ENCODE assay signal across 18 cellular contexts in genomic region chr14:75934998-75935628, GRCh38. TPM values are rescaled to one million over a fixed set of nuclear protein-coding genes. Genes with fewer than 3 reads are reported as not detected.
DNase-seq lines count a peak whose midpoint lies in the region; ATAC-seq and TF ChIP-seq lines count a peak whose summit lies in the region.
"Had no signal": no experiment of that assay in that cellular context is flagged by ENCODE, and none has a peak within 500 bp of the region (broad histone marks: within the 10 kb centered on the region; RNA-seq: fewer than 3 reads in every experiment).

No MANE protein-coding gene starts in this region.

- H3K27ac Mint-ChIP-seq in endodermal cell = no peak overlapping the region
- H3K27ac Mint-ChIP-seq: activated CD4-positive, alpha-beta T cell treated with anti-CD3 and anti-CD28 coated beads, Interleukin-2, amount 10 ng/mL, durations not matched to agents 7 days and 5 days had no signal

- H3K27me3 ChIP-seq in left ventricle myocardium inferior (ENCODE audit: low read depth) (no peaks in the 10 kb centered on the region), skeletal muscle tissue (ENCODE audit: control insufficient read depth in 3 of 3, insufficient read depth in 3 of 3, low read length in 3 of 3) (no peaks in the 10 kb centered on the region), sigmoid colon (no peaks in the 10 kb centered on the region), endodermal cell (ENCODE audit: control insufficient read depth, insufficient read depth, low read length, poor library complexity, severe bottlenecking) (no peaks in the 10 kb centered on the region)
- H3K27me3 ChIP-seq: colonic mucosa, Peyer's patch, tibial nerve had no signal

- no peak for TF ChIP-seq POLR2A in sigmoid colon (IDR thresholded peaks at IDR 0.05)

- H3K9me3 Mint-ChIP-seq in endodermal cell = no peaks in the 10 kb centered on the region
- H3K9me3 Mint-ChIP-seq: activated CD4-positive, alpha-beta T cell treated with anti-CD3 and anti-CD28 coated beads, Interleukin-2, amount 10 ng/mL, durations not matched to agents 7 days and 5 days had no signal

- no peak for TF ChIP-seq CTCF in left ventricle myocardium inferior (IDR thresholded peaks at IDR 0.05; ENCODE audit: borderline replicate concordance)
- TF ChIP-seq CTCF in sigmoid colon (IDR thresholded peaks at IDR 0.05) = no peak
- no peak for TF ChIP-seq CTCF in endodermal cell (conservative IDR thresholded peaks at IDR 0.05)

- 66 to 85% methylated on average over 2 of the region's 2 CpGs for WGBS in sigmoid colon, 2 donors
- WGBS in endodermal cell (ENCODE audit: insufficient coverage in 1 of 2, insufficient read length in 1 of 2), 2 experiments = 88 to 89% methylated on average over 1 to 2 of the region's 2 CpGs

- no peak overlapping the region for H3K4me3 Mint-ChIP-seq in endodermal cell
- H3K4me3 Mint-ChIP-seq: activated CD4-positive, alpha-beta T cell treated with anti-CD3 and anti-CD28 coated beads, Interleukin-2, amount 10 ng/mL, durations not matched to agents 7 days and 5 days had no signal

- H3K9me3 ChIP-seq in left ventricle myocardium inferior (replicated peaks) = no peaks in the 10 kb centered on the region
- H3K9me3 ChIP-seq in skeletal muscle tissue (ENCODE audit: control insufficient read depth in 3 of 3, low read length in 3 of 3) = no peaks in the 10 kb centered on the region
- H3K9me3 ChIP-seq in sigmoid colon = no peaks in the 10 kb centered on the region
- no peaks in the 10 kb centered on the region for H3K9me3 ChIP-seq in endodermal cell (ENCODE audit: control insufficient read depth, low read length)
- H3K9me3 ChIP-seq: colonic mucosa, Peyer's patch, tibial nerve had no signal

- peaks cover 5% of the 10 kb centered on the region for H3K4me1 Mint-ChIP-seq in endodermal cell

- H3K4me1 ChIP-seq in left ventricle myocardium inferior (peaks cover 19% of the 10 kb centered on the region), skeletal muscle tissue (ENCODE audit: control insufficient read depth in 3 of 3, insufficient read depth in 3 of 3, low read length in 3 of 3) (peaks cover 0 to 12% (median 7%) of the 10 kb centered on the region in 3 donors), sigmoid colon (no peaks in the 10 kb centered on the region), endodermal cell (ENCODE audit: control insufficient read depth, insufficient read depth, low read length) (no peaks in the 10 kb centered on the region)
- H3K4me1 ChIP-seq: colonic mucosa, Peyer's patch, tibial nerve had no signal

- no peaks in the 10 kb centered on the region for H3K36me3 ChIP-seq in left ventricle myocardium inferior
- peaks cover 0 to 4% (median 0%) of the 10 kb centered on the region in 3 donors for H3K36me3 ChIP-seq in skeletal muscle tissue (ENCODE audit: control insufficient read depth in 3 of 3, insufficient read depth in 3 of 3, low read length in 3 of 3)
- no peaks in the 10 kb centered on the region for H3K36me3 ChIP-seq in sigmoid colon
- H3K36me3 ChIP-seq in endodermal cell (ENCODE audit: control insufficient read depth, insufficient read depth, low read length) = no peaks in the 10 kb centered on the region
- H3K36me3 ChIP-seq: colonic mucosa had no signal

- H3K36me3 Mint-ChIP-seq in endodermal cell (ENCODE audit: low read depth) = peaks cover 2% of the 10 kb centered on the region

- H3K9ac ChIP-seq in skeletal muscle tissue (ENCODE audit: low read depth in 1 of 3, low read length in 3 of 3) = no peak overlapping the region
- no peak overlapping the region for H3K9ac ChIP-seq in endodermal cell (ENCODE audit: extremely low read depth, low read length, poor library complexity, severe bottlenecking)

- H3K4me3 ChIP-seq in left ventricle myocardium inferior = no peak overlapping the region
- no peak overlapping the region for H3K4me3 ChIP-seq in skeletal muscle tissue (ENCODE audit: low read length in 3 of 3)
- H3K4me3 ChIP-seq in sigmoid colon = no peak overlapping the region
- no peak overlapping the region for H3K4me3 ChIP-seq in endodermal cell (ENCODE audit: low read length)
- H3K4me3 ChIP-seq: colonic mucosa, Peyer's patch, tibial nerve had no signal

- intact Hi-C loops in left ventricle myocardium inferior (cut with micrococcal nuclease) (no loop called here), sigmoid colon (cut with DNase I) (no loop called here)

- peak overlapping the region; percentile 16 for H3K27ac ChIP-seq in left ventricle myocardium inferior (replicated peaks)
- H3K27ac ChIP-seq in skeletal muscle tissue (ENCODE audit: low read depth, low read length) = peak overlapping the region; percentile 59
- H3K27ac ChIP-seq in sigmoid colon = no peak overlapping the region
- no peak overlapping the region for H3K27ac ChIP-seq in endodermal cell (ENCODE audit: low read depth, low read length)
- H3K27ac ChIP-seq: colonic mucosa, Peyer's patch, tibial nerve had no signal

- no peaks in the 10 kb centered on the region for H3K27me3 Mint-ChIP-seq in endodermal cell (ENCODE audit: insufficient read depth)
- H3K27me3 Mint-ChIP-seq: activated CD4-positive, alpha-beta T cell treated with anti-CD3 and anti-CD28 coated beads, Interleukin-2, amount 10 ng/mL, durations not matched to agents 7 days and 5 days had no signal

- peak; percentile 68 for DNase-seq in NCI-H146 (lab: John Stamatoyannopoulos, UW)
- DNase-seq in NCI-H748 treated with DMSO at 0.1 percent for 48 hours (lab: John Stamatoyannopoulos, UW) = peak; percentile 64
- no peak for DNase-seq in left ventricle myocardium inferior
- DNase-seq in sigmoid colon = no peak
- no peak for DNase-seq in endodermal cell
- DNase-seq: activated CD4-positive, alpha-beta T cell treated with anti-CD3 and anti-CD28 coated beads, Interleukin-2, amount 10 ng/mL, durations not matched to agents 7 days and 5 days; activated naive CD4-positive, alpha-beta T cell treated with Interleukin-2 at 50 U/mL for 16 hours; activated T-cell treated with anti-CD3 and anti-CD28 coated beads for 4 hours; colonic mucosa; kidney glomerular epithelial cell; NCI-H1105; NCI-H526; occipital lobe; Peyer's patch had no signal

- ATAC-seq in GM21447 (IDR thresholded peaks at IDR 0.05; ENCODE audit: unreplicated experiment) = no peak
- ATAC-seq: SK-N-SH treated with all-trans-retinoic acid at 6 μM for 48 hours had no signal

- TF ChIP-seq EP300 in sigmoid colon (IDR thresholded peaks at IDR 0.05) = no peak

RNA-seq across cellular contexts. Expression of gene TGFB3, which starts 46.7 kb away (rescaled TPM):
- 27.2 TPM for total RNA-seq in left ventricle myocardium inferior
- 58.5 TPM for total RNA-seq in skeletal muscle tissue
- 10 to 100 TPM in 3 of 4 donors, 1 to 10 TPM in 1; 7.6 to 44.0 (median 19.3) TPM for total RNA-seq in sigmoid colon
- polyA plus RNA-seq in sigmoid colon = 1 to 10 TPM; 2.3 to 7.8 (median 5.8) TPM
- total RNA-seq in endodermal cell = 1 to 10 TPM; 6.1 to 6.8 TPM
- 2.5 TPM for polyA plus RNA-seq in endodermal cell (2013, experiment 1 of 2)
- polyA plus RNA-seq in endodermal cell (2013, experiment 2 of 2) = 3.6 TPM

RNA-seq across cellular contexts. Expression of gene IFT43, which starts 50.5 kb away (rescaled TPM):
- 29.8 TPM for total RNA-seq in left ventricle myocardium inferior
- total RNA-seq in skeletal muscle tissue = 18.3 TPM
- total RNA-seq in sigmoid colon = 10 to 100 TPM; 31.4 to 63.7 (median 50.2) TPM
- 10 to 100 TPM; 31.6 to 42.8 (median 35.4) TPM for polyA plus RNA-seq in sigmoid colon
- 10 to 100 TPM; 46.3 to 49.6 TPM for total RNA-seq in endodermal cell
- polyA plus RNA-seq in endodermal cell (2013, experiment 1 of 2) = 44.4 TPM
- polyA plus RNA-seq in endodermal cell (2013, experiment 2 of 2) = 41.4 TPM

Comparison
In these comparisons a context has a peak if more than half of its experiments do, and no peak if none do; other contexts are left out.
1. DNase-seq: peak in NCI-H146 (single experiment) and NCI-H748 treated with DMSO at 0.1 percent for 48 hours (single experiment); none in left ventricle myocardium inferior (single experiment), sigmoid colon (single experiment) and endodermal cell (single experiment).
2. H3K27ac ChIP-seq: peak in left ventricle myocardium inferior (single experiment) and skeletal muscle tissue (single experiment); none in sigmoid colon (0 of 4) and endodermal cell (single experiment).